ENCODE assay signal across 8 cellular contexts in genomic region chr6:33711140-33712129, GRCh38. TPM values are rescaled to one million over a fixed set of nuclear protein-coding genes. Genes with fewer than 3 reads are reported as not detected.
DNase-seq lines count a peak whose midpoint lies in the region; ATAC-seq and TF ChIP-seq lines count a peak whose summit lies in the region.

TSS of gene UQCC2 (minus strand) at chr6:33711700. CDS start at chr6:33711686, 14 bp downstream.

- TF ChIP-seq CTCF in GM10266 (IDR thresholded peaks at IDR 0.05; ENCODE audit: control insufficient read depth, insufficient read depth, low read depth, missing control alignments) (peak; percentile 78), glutamatergic neuron (IDR thresholded peaks at IDR 0.05; ENCODE audit: partially characterized antibody, unreplicated experiment) (peak; percentile 25), osteocyte (IDR thresholded peaks at IDR 0.05) (peak; percentile 81)

- peak within 1 kb of the TSS; percentile 88 for H3K27ac ChIP-seq in thymus (ENCODE audit: low read depth)

- H3K9me3 ChIP-seq in thymus (ENCODE audit: control insufficient read depth), result no peaks in the 10 kb centered on the region

- DNase-seq in GM10266 (ENCODE audit: extremely low spot score) (peak; percentile 94), NCI-H1105 (lab: John Stamatoyannopoulos, UW) (peak; percentile 97), SKM-1 treated with dmso at 0.1 percent for 144 hours (lab: John Stamatoyannopoulos, UW; ENCODE audit: unreplicated experiment) (peak; percentile 94), glutamatergic neuron (peak; percentile 99), osteocyte (ENCODE audit: extremely low spot score, unreplicated experiment) (peak; percentile 99)

- H3K27me3 ChIP-seq in thymus (ENCODE audit: control insufficient read depth, insufficient read depth), result no peaks in the 10 kb centered on the region

- peak within 1 kb of the TSS; percentile 97 for H3K4me3 Mint-ChIP-seq in activated naive CD8-positive, alpha-beta T cell
- peak within 1 kb of the TSS; percentile 94 for H3K4me3 Mint-ChIP-seq in glutamatergic neuron (ENCODE audit: unreplicated experiment)
- peak within 1 kb of the TSS; percentile 98 for H3K4me3 Mint-ChIP-seq in osteocyte (ENCODE audit: unreplicated experiment)

- WGBS in thymus, result 5% methylated on average over 73 of the region's 73 CpGs

- H3K36me3 Mint-ChIP-seq in activated naive CD8-positive, alpha-beta T cell, result peaks cover 15% of the 10 kb centered on the region
- peaks cover 5% of the 10 kb centered on the region for H3K36me3 Mint-ChIP-seq in glutamatergic neuron (ENCODE audit: unreplicated experiment)
- peaks cover 12% of the 10 kb centered on the region for H3K36me3 Mint-ChIP-seq in osteocyte (ENCODE audit: unreplicated experiment)

- peak within 1 kb of the TSS; percentile 94 for H3K4me3 ChIP-seq in thymus (ENCODE audit: low read length)

- no peaks in the 10 kb centered on the region for H3K27me3 Mint-ChIP-seq in activated naive CD8-positive, alpha-beta T cell
- peaks cover 8% of the 10 kb centered on the region for H3K27me3 Mint-ChIP-seq in glutamatergic neuron (ENCODE audit: unreplicated experiment)
- peaks cover 3% of the 10 kb centered on the region for H3K27me3 Mint-ChIP-seq in osteocyte (ENCODE audit: unreplicated experiment)

- H3K9me3 Mint-ChIP-seq in activated naive CD8-positive, alpha-beta T cell (ENCODE audit: low read depth), result no peaks in the 10 kb centered on the region
- H3K9me3 Mint-ChIP-seq in glutamatergic neuron (ENCODE audit: unreplicated experiment), result peaks cover 15% of the 10 kb centered on the region
- no peaks in the 10 kb centered on the region for H3K9me3 Mint-ChIP-seq in osteocyte (ENCODE audit: unreplicated experiment)

- ATAC-seq in HG02623 (IDR thresholded peaks at IDR 0.05; ENCODE audit: unreplicated experiment), result peak; percentile 94

- H3K27ac Mint-ChIP-seq in activated naive CD8-positive, alpha-beta T cell, result peak within 1 kb of the TSS; percentile 100
- H3K27ac Mint-ChIP-seq in glutamatergic neuron (ENCODE audit: unreplicated experiment) (peak within 1 kb of the TSS; percentile 98), osteocyte (ENCODE audit: unreplicated experiment) (peak within 1 kb of the TSS; percentile 97)

- no peaks in the 10 kb centered on the region for H3K4me1 ChIP-seq in thymus (ENCODE audit: control insufficient read depth, insufficient read depth, low read length)

- H3K36me3 ChIP-seq in thymus (ENCODE audit: control insufficient read depth, insufficient read depth), result no peaks in the 10 kb centered on the region

- peaks cover 37% of the 10 kb centered on the region for H3K4me1 Mint-ChIP-seq in activated naive CD8-positive, alpha-beta T cell (ENCODE audit: low read depth)
- H3K4me1 Mint-ChIP-seq in glutamatergic neuron (ENCODE audit: low read depth, unreplicated experiment), result peaks cover 28% of the 10 kb centered on the region
- H3K4me1 Mint-ChIP-seq in osteocyte (ENCODE audit: unreplicated experiment), result peaks cover 22% of the 10 kb centered on the region

RNA-seq across cellular contexts. Expression of gene UQCC2, which starts in this region (rescaled TPM):
- total RNA-seq in glutamatergic neuron (ENCODE audit: unreplicated experiment) (48.7 TPM), osteocyte (68.9 and 75.7 TPM in 2 replicates)
- polyA plus RNA-seq in thymus, result 67.3 TPM

Comparison
In these comparisons a context has a peak if more than half of its experiments do, and no peak if none do; other contexts are left out.
1. Peak in every context shown above with its lines: DNase-seq, ATAC-seq, H3K4me3 ChIP-seq and H3K27ac ChIP-seq.
2. CTCF ChIP-seq: peak in every context shown above with its lines; median percentile 81 in osteocyte; 78 in GM10266; 25 in glutamatergic neuron.